18 cellular contexts compared by ENCODE assay signal in the genomic region with DNA sequence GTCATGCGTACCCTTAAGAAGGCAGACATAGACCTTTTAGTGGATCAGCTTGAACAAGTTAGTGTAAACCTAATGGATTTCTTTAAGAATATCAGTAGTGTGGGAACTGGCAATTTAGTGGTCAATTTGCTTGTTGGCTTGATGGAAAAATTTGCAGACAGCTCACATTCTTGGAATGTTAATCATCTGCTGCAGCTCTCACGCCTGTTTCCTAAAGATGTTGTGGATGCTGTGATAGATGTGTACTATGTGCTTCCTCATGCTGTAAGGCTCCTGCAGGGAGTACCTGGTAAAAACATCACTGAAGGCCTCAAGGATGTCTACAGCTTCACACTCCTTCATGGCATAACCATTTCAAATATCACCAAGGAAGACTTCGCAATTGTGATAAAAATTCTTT.
DNase-seq lines count a peak whose midpoint lies in the region; ATAC-seq and TF ChIP-seq lines count a peak whose summit lies in the region.
"Had no signal": no experiment of that assay in that cellular context is flagged by ENCODE, and none has a peak within 500 bp of the region (broad histone marks: within the 10 kb centered on the region; RNA-seq: fewer than 3 reads in every experiment).

No MANE protein-coding gene starts in this region.

- no peaks in the 10 kb centered on the region for H3K9me3 ChIP-seq in left ventricle myocardium inferior (replicated peaks)
- no peaks in the 10 kb centered on the region for H3K9me3 ChIP-seq in MM.1S (replicated peaks; ENCODE audit: insufficient read depth, low read length)
- H3K9me3 ChIP-seq: BE2C, right atrium auricular region had no signal

- no peak overlapping the region for H2AFZ ChIP-seq in MM.1S (ENCODE audit: low read length)

- no peaks in the 10 kb centered on the region for H3K4me1 ChIP-seq in left ventricle myocardium inferior
- peaks cover 8% of the 10 kb centered on the region; the same call in 1 of the 2 replicates for H3K4me1 ChIP-seq in MM.1S (ENCODE audit: low read length)
- H3K4me1 ChIP-seq: BE2C, right atrium auricular region had no signal

- H3K79me2 ChIP-seq in MM.1S (ENCODE audit: low read length): no peaks in the 10 kb centered on the region

- no peak overlapping the region for H3K4me3 ChIP-seq in left ventricle myocardium inferior
- no peak overlapping the region for H3K4me3 ChIP-seq in MM.1S (ENCODE audit: low read length)
- H3K4me3 ChIP-seq: right atrium auricular region had no signal

- no peaks in the 10 kb centered on the region for H3F3A ChIP-seq in MM.1S (ENCODE audit: insufficient read depth, low read length)

- H3K27me3 ChIP-seq in left ventricle myocardium inferior (ENCODE audit: low read depth) (peaks cover 3% of the 10 kb centered on the region), MM.1S (replicated peaks; ENCODE audit: insufficient read depth, low read length) (no peaks in the 10 kb centered on the region)
- H3K27me3 ChIP-seq: BE2C, right atrium auricular region had no signal

- no peak overlapping the region for H3K4me2 ChIP-seq in MM.1S (ENCODE audit: low read depth, low read length)

- ATAC-seq in HG03342 (IDR thresholded peaks at IDR 0.05; ENCODE audit: unreplicated experiment) (no peak), Right ventricle myocardium inferior (no peak)
- ATAC-seq: activated CD4-positive, alpha-beta T cell treated with anti-CD3 and anti-CD28 coated beads for 36 hours had no signal

- DNase-seq in HT1080 (ENCODE audit: low read depth) (peak; percentile 68), astrocyte of the hippocampus (ENCODE audit: low read depth, low spot score) (peak; percentile 86), iris pigment epithelial cell (ENCODE audit: low read depth) (peak; percentile 41), left ventricle myocardium inferior (no peak), Right ventricle myocardium inferior (ENCODE audit: missing footprints) (no peak), MM.1S (no peak)
- DNase-seq: activated CD4-positive, alpha-beta T cell treated with anti-CD3 and anti-CD28 coated beads for 36 hours; BE2C; dermis blood vessel endothelial cell; DND-41; erythroblast; glutamatergic neuron; NCI-H1436; NCI-H524; stimulated activated CD8-positive, alpha-beta memory T cell treated with anti-CD3 and anti-CD28 coated beads, Interleukin-4, amount 100 ng/mL, for 48 hours had no signal

- no peak for TF ChIP-seq CTCF in left ventricle myocardium inferior (IDR thresholded peaks at IDR 0.05; ENCODE audit: borderline replicate concordance)
- TF ChIP-seq CTCF in MM.1S (IDR thresholded peaks at IDR 0.05; ENCODE audit: low read length): no peak

- no peaks in the 10 kb centered on the region for H3K36me3 ChIP-seq in left ventricle myocardium inferior
- no peaks in the 10 kb centered on the region for H3K36me3 ChIP-seq in MM.1S (replicated peaks; ENCODE audit: insufficient read depth, low read length)
- H3K36me3 ChIP-seq: BE2C, right atrium auricular region had no signal

- no peaks in the 10 kb centered on the region for H4K20me1 ChIP-seq in MM.1S (ENCODE audit: insufficient read depth, low read length)

- H3K9ac ChIP-seq in MM.1S (ENCODE audit: low read length): no peak overlapping the region

- no peak overlapping the region for H3K27ac ChIP-seq in left ventricle myocardium inferior (replicated peaks)
- H3K27ac ChIP-seq in MM.1S (ENCODE audit: low read length): no peak overlapping the region
- H3K27ac ChIP-seq: right atrium auricular region, RWPE1 had no signal

- H3K9me2 ChIP-seq in MM.1S (replicated peaks; ENCODE audit: insufficient read depth, low read length): no peaks in the 10 kb centered on the region

- intact Hi-C loops in left ventricle myocardium inferior (cut with micrococcal nuclease) (no loop called here), Right ventricle myocardium inferior (cut with DNase I) (no loop called here)

Comparison
In these comparisons a context has a peak if more than half of its experiments do, and no peak if none do; other contexts are left out.
1. DNase-seq: peak in HT1080 (single experiment), astrocyte of the hippocampus (single experiment) and iris pigment epithelial cell (single experiment); none in left ventricle myocardium inferior (single experiment), Right ventricle myocardium inferior (single experiment) and MM.1S (single experiment).